Comparison of ENCODE assay signal across 1 cellular context in genomic region chr15:77530576-77530975, GRCh38.
TF ChIP-seq lines count a peak whose summit lies in the region.

No MANE protein-coding gene starts in this region.

TF ChIP-seq in H1, 55 proteins besides CTCF, POLR2A, EP300 and RAD21:
- no peak for TF ChIP-seq CHD7 (IDR thresholded peaks at IDR 0.05; ENCODE audit: insufficient replicate concordance, low read length)
- no peak for TF ChIP-seq NRF1 (IDR thresholded peaks at IDR 0.05; ENCODE audit: low read depth, low read length)
- no peak for TF ChIP-seq KDM1A (IDR thresholded peaks at IDR 0.05; ENCODE audit: borderline replicate concordance, low read length)
- no peak for TF ChIP-seq JUND (IDR thresholded peaks at IDR 0.05; ENCODE audit: low read length)
- TF ChIP-seq HDAC6 (IDR thresholded peaks at IDR 0.05; ENCODE audit: low read depth, low read length) = no peak
- no peak for TF ChIP-seq CHD2 (IDR thresholded peaks at IDR 0.05; ENCODE audit: low read length)
- TF ChIP-seq FOSL1 (IDR thresholded peaks at IDR 0.05; ENCODE audit: insufficient read depth, low read depth, low read length) = no peak
- TF ChIP-seq CHD1 (IDR thresholded peaks at IDR 0.05; ENCODE audit: low read depth, low read length) = no peak
- no peak for TF ChIP-seq CEBPB (IDR thresholded peaks at IDR 0.05; ENCODE audit: low read depth, low read length)
- TF ChIP-seq TBP (IDR thresholded peaks at IDR 0.05; ENCODE audit: low read depth, low read length) = no peak
- TF ChIP-seq PHF8 (conservative IDR thresholded peaks at IDR 0.05; ENCODE audit: low read depth, low read length) = no peak
- TF ChIP-seq GABPA (IDR thresholded peaks at IDR 0.05; ENCODE audit: borderline replicate concordance, insufficient read depth, low read length) = no peak
- no peak for TF ChIP-seq YY1 (IDR thresholded peaks at IDR 0.05; ENCODE audit: low read depth, low read length)
- TF ChIP-seq RXRA (IDR thresholded peaks at IDR 0.05; ENCODE audit: insufficient read depth, low read depth, low read length) = no peak
